Comparison of ENCODE assay signal across 1 cellular context in the genomic region with DNA sequence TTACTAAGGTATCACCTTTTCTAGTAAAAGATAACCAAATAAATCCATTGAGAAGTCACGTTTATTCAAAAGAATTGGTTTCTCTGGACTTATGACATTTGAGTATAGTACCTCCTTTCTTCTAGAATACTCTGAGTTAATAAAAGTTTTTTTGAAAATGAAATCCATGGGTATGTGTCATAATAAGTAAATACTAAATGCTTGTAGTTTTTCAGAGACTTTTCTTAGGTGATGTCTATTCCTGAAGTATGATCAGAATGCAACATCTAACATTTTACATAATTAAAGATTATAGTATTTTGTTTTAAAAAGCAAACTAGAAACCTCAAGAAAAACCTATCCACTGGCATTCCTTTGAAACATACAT.
TF ChIP-seq lines count a peak whose summit lies in the region.

No MANE protein-coding gene starts in this region.

TF ChIP-seq in SK-N-SH, 30 proteins besides CTCF, POLR2A, EP300 and RAD21 (continued from another document):
- no peak for TF ChIP-seq PBX3 (IDR thresholded peaks at IDR 0.05)
- no peak for TF ChIP-seq RXRA (IDR thresholded peaks at IDR 0.05; ENCODE audit: borderline replicate concordance, low read depth)
